Comparison of ENCODE assay signal across 13 cellular contexts in genomic region chrX:152600853-152601635, GRCh38.
A peak's percentile ranks its signal among the peaks of the same experiment; 100 is the strongest.
DNase-seq lines count a peak whose midpoint lies in the region; ATAC-seq lines count a peak whose summit lies in the region.
"Had no signal": no experiment of that assay in that cellular context is flagged by ENCODE, and none has a peak within 500 bp of the region (broad histone marks: within the 10 kb centered on the region; RNA-seq: fewer than 3 reads in every experiment).

No MANE protein-coding gene starts in this region.

- no peak for ATAC-seq in GM18858 (IDR thresholded peaks at IDR 0.05; ENCODE audit: unreplicated experiment)
- ATAC-seq in GM18861 (IDR thresholded peaks at IDR 0.05; ENCODE audit: unreplicated experiment), result no peak
- ATAC-seq: effector memory CD8-positive, alpha-beta T cell; left lobe of liver had no signal

- DNase-seq in NCI-H2171 treated with DMSO at 0.1 percent for 48 hours (lab: John Stamatoyannopoulos, UW), result peak; percentile 1
- DNase-seq in NCI-H2171 (lab: John Stamatoyannopoulos, UW), result no peak
- DNase-seq in NCI-H345 (lab: John Stamatoyannopoulos, UW), result peak; percentile 58
- peak; percentile 1 for DNase-seq in cerebellar cortex (ENCODE audit: low spot score)
- DNase-seq in putamen (ENCODE audit: low spot score), result peak; percentile 45
- DNase-seq in EL, result no peak
- DNase-seq: activated CD4-positive, alpha-beta T cell treated with anti-CD3 and anti-CD28 coated beads for 4 hours; amniotic stem cell; effector memory CD8-positive, alpha-beta T cell; T-helper 1 cell had no signal

Comparison
In these comparisons a context has a peak if more than half of its experiments do, and no peak if none do; other contexts are left out.
1. DNase-seq: peak in NCI-H2171 treated with DMSO at 0.1 percent for 48 hours (single experiment), NCI-H345 (single experiment), cerebellar cortex (single experiment) and putamen (single experiment); none in NCI-H2171 (single experiment) and EL (single experiment).